ENCODE assay signal across 8 cellular contexts in the genomic region with DNA sequence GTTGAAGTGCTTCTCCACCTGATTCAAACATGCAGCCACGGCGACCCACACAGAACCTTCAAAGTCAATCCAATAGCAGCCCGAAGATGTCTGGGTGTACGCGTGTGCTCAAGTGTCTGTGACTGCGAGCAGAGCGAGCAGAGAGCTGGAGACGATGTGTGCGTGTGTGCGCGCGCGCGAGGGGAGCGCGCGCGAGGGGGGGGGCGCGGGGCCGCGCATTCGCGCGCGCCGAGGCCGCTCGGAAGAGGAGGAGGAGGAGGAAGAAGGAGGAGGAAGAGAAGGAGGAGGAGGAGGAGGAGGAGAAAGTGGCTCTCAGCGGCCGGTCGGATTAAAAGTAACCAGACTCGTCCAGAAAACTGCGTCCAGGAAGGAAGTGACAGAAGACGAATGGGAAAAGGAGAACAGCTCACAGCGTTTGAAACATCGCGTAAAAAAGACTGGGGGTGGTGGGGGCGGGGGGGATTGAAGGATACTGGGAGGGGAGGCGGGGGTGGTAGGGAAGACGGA. TPM values are rescaled to one million over a fixed set of nuclear protein-coding genes. Genes with fewer than 3 reads are reported as not detected.
DNase-seq lines count a peak whose midpoint lies in the region; ATAC-seq and TF ChIP-seq lines count a peak whose summit lies in the region.

TSS of gene MEF2C (minus strand) at position 126 of the 507 bp plus-strand sequence. CDS start 59,396 bp downstream, outside the sequence.

- peak within 1 kb of the TSS; percentile 65 to 73 for H3K9ac ChIP-seq in duodenal mucosa (ENCODE audit: low read depth in 1 of 2, low read length in 2 of 2)

- H3K4me1 ChIP-seq in duodenal mucosa (ENCODE audit: control insufficient read depth in 1 of 2, insufficient read depth in 2 of 2, low read length in 2 of 2) (peaks cover 0 to 6% of the 10 kb centered on the region in 2 donors), left lung (peaks cover 0 to 62% of the 10 kb centered on the region in 2 donors)

- peak within 1 kb of the TSS; percentile 85 to 94 for H3K4me3 Mint-ChIP-seq in stimulated activated naive B cell treated with anti-CD40 and anti-IgM and Interleukin-4, amounts not matched to agents 10 μg/mL and 1 μg/mL and 100 μg/mL, for 72 hours

- peak; percentile 76 for DNase-seq in DMS 273 treated with DMSO at 0.1 percent for 48 hours (lab: John Stamatoyannopoulos, UW)
- DNase-seq in MG63 = peak; percentile 93
- peak; percentile 86 for DNase-seq in SKM-1 treated with dmso at 0.1 percent for 144 hours (lab: John Stamatoyannopoulos, UW; ENCODE audit: unreplicated experiment)
- DNase-seq in left lung = peak; percentile 79 to 91
- DNase-seq in stimulated activated naive B cell treated with anti-CD40 and anti-IgM and Interleukin-4, amounts not matched to agents 10 μg/mL and 1 μg/mL and 100 μg/mL, for 72 hours = peak; percentile 66

- peak within 1 kb of the TSS; percentile 73 for H3K4me3 ChIP-seq in MG63
- peak within 1 kb of the TSS; percentile 79 to 87 for H3K4me3 ChIP-seq in duodenal mucosa (ENCODE audit: low read depth in 1 of 2, low read length in 2 of 2)
- H3K4me3 ChIP-seq in left lung = peak within 1 kb of the TSS; percentile 63 to 70

- peaks cover 0 to 4% of the 10 kb centered on the region in 2 donors for H3K4me1 Mint-ChIP-seq in stimulated activated naive B cell treated with anti-CD40 and anti-IgM and Interleukin-4, amounts not matched to agents 10 μg/mL and 1 μg/mL and 100 μg/mL, for 72 hours

- peak within 1 kb of the TSS; percentile 96 for H3K27ac Mint-ChIP-seq in stimulated activated naive B cell treated with anti-CD40 and anti-IgM and Interleukin-4, amounts not matched to agents 10 μg/mL and 1 μg/mL and 100 μg/mL, for 72 hours

- no peak for TF ChIP-seq CTCF in left lung (IDR thresholded peaks at IDR 0.05)

- H3K27me3 Mint-ChIP-seq in stimulated activated naive B cell treated with anti-CD40 and anti-IgM and Interleukin-4, amounts not matched to agents 10 μg/mL and 1 μg/mL and 100 μg/mL, for 72 hours = no peaks in the 10 kb centered on the region

- H3K36me3 ChIP-seq in MG63 (no peaks in the 10 kb centered on the region), duodenal mucosa (ENCODE audit: control insufficient read depth in 1 of 2, insufficient read depth in 2 of 2, low read length in 2 of 2) (no peaks in the 10 kb centered on the region), left lung (no peaks in the 10 kb centered on the region)

- H3K9me3 Mint-ChIP-seq in stimulated activated naive B cell treated with anti-CD40 and anti-IgM and Interleukin-4, amounts not matched to agents 10 μg/mL and 1 μg/mL and 100 μg/mL, for 72 hours = no peaks in the 10 kb centered on the region

- intact Hi-C loops in left lung (cut with DNase I) = loop anchor here in 1 of 2 donors (10.0 kb wide), 1 partner anchor 148 kb away; no protein-coding TSS in a partner anchor

- H3K27me3 ChIP-seq in MG63 (no peaks in the 10 kb centered on the region), duodenal mucosa (ENCODE audit: control insufficient read depth in 1 of 2, insufficient read depth in 2 of 2, low read length in 2 of 2) (peaks cover 5 to 10% of the 10 kb centered on the region in 2 donors), left lung (peaks cover 0 to 8% of the 10 kb centered on the region in 2 donors)

- ATAC-seq in GM21447 (IDR thresholded peaks at IDR 0.05; ENCODE audit: unreplicated experiment) (peak; percentile 27), left lung (peak; percentile 82), GM21381 (IDR thresholded peaks at IDR 0.05; ENCODE audit: unreplicated experiment) (no peak)
- peak; percentile 69 to 70 for ATAC-seq in stimulated activated naive B cell treated with anti-CD40 and anti-IgM and Interleukin-4, amounts not matched to agents 10 μg/mL and 1 μg/mL and 100 μg/mL, for 72 hours (replicated peaks)

- H3K27ac ChIP-seq in duodenal mucosa (ENCODE audit: low read depth, low read length) (peak within 1 kb of the TSS; percentile 81), left lung (peak within 1 kb of the TSS; percentile 91 to 93)

- H3K36me3 Mint-ChIP-seq in stimulated activated naive B cell treated with anti-CD40 and anti-IgM and Interleukin-4, amounts not matched to agents 10 μg/mL and 1 μg/mL and 100 μg/mL, for 72 hours = peaks cover 16 to 38% of the 10 kb centered on the region in 2 donors

- no peaks in the 10 kb centered on the region for H3K9me3 ChIP-seq in MG63
- no peaks in the 10 kb centered on the region for H3K9me3 ChIP-seq in duodenal mucosa (ENCODE audit: control insufficient read depth in 1 of 2, low read length in 2 of 2)
- H3K9me3 ChIP-seq in left lung = no peaks in the 10 kb centered on the region

RNA-seq across cellular contexts. Expression of gene MEF2C, which starts in this region (rescaled TPM):
- total RNA-seq in MG63 (2014; rRNA removed; shearing (Covaris generic); ENCODE audit: low replicate concordance) = 9.5 and 16.0 TPM in 2 replicates
- 10 to 100 TPM; 45.7 to 46.1 TPM for total RNA-seq in left lung
